18 cellular contexts compared by ENCODE assay signal in genomic region chr9:119094086-119094485, GRCh38.
DNase-seq lines count a peak whose midpoint lies in the region; ATAC-seq, FAIRE-seq and TF ChIP-seq lines count a peak whose summit lies in the region.
"Had no signal": no experiment of that assay in that cellular context is flagged by ENCODE, and none has a peak within 500 bp of the region (broad histone marks: within the 10 kb centered on the region; RNA-seq: fewer than 3 reads in every experiment).

No MANE protein-coding gene starts in this region.

- DNase-seq in GM23248 (peak; percentile 7), RCC 7860 (ENCODE audit: low spot score) (peak; percentile 63), right cardiac atrium (peak in 1 of 3 donors; percentile 25), renal cortical epithelial cell (ENCODE audit: low read depth) (peak; percentile 15), HepG2 (ENCODE audit: low spot score) (no peak), kidney (no peak)
- DNase-seq in activated CD4-positive, alpha-beta T cell treated with anti-CD3 and anti-CD28 coated beads for 4 hours = no peak
- DNase-seq: Caco-2; CD4-positive, alpha-beta T cell; GOT3; NCI-H1105 treated with DMSO at 0.1 percent for 48 hours; NCI-H1694; NCI-H510A; NCI-H774; RPMI8226 had no signal

- intact Hi-C loops in right cardiac atrium (cut with DNase I) (no loop called here), HepG2 (cut with micrococcal nuclease; ENCODE audit: unreplicated experiment) (no loop called here), kidney (cut with DNase I) (no loop called here)

- in situ Hi-C loops in GM23248 (cut with MboI) (no loop called here), HepG2 (cut with HindIII; ENCODE audit: extremely low pct_ligation_motif_present, low pct_unique_long_range_greater_than_20kb) (no loop called here)

- no peak for TF ChIP-seq RAD21 in HepG2 (CRISPR knock-in tag; IDR thresholded peaks at IDR 0.05)

- no peak for TF ChIP-seq POLR2A in HepG2 (IDR thresholded peaks at IDR 0.05; ENCODE audit: insufficient read depth in 1 of 2, low read depth in 2 of 2, low read length in 2 of 2)

- H2AFZ ChIP-seq in GM23248 (no peak overlapping the region), HepG2 (ENCODE audit: low read length) (no peak overlapping the region)

- no peaks in the 10 kb centered on the region for H3K4me1 ChIP-seq in GM23248 (ENCODE audit: insufficient read depth)
- H3K4me1 ChIP-seq in right cardiac atrium (ENCODE audit: control insufficient read depth, insufficient read depth, low read length) = peaks cover 3% of the 10 kb centered on the region
- H3K4me1 ChIP-seq in HepG2 (ENCODE audit: insufficient read depth, low read length) = no peaks in the 10 kb centered on the region
- H3K4me1 ChIP-seq in kidney (ENCODE audit: control insufficient read depth in 1 of 2, insufficient read depth in 1 of 2, low read depth in 1 of 2, low read length in 2 of 2) = no peaks in the 10 kb centered on the region
- H3K4me1 ChIP-seq: A549, Caco-2 had no signal

- no peaks in the 10 kb centered on the region for H3F3A ChIP-seq in GM23248 (ENCODE audit: insufficient read depth)

- no peak for TF ChIP-seq EP300 in HepG2 (IDR thresholded peaks at IDR 0.05; ENCODE audit: low read depth in 2 of 2, low read length in 2 of 2)
- TF ChIP-seq EP300 in HepG2 (CRISPR knock-in tag; IDR thresholded peaks at IDR 0.05; ENCODE audit: borderline replicate concordance) = no peak

- no peaks in the 10 kb centered on the region for H3K9me3 ChIP-seq in GM23248 (ENCODE audit: low read depth)
- H3K9me3 ChIP-seq in right cardiac atrium (ENCODE audit: control insufficient read depth, low read length) = no peaks in the 10 kb centered on the region
- H3K9me3 ChIP-seq in HepG2 (ENCODE audit: low read length) = peaks cover 55% of the 10 kb centered on the region
- H3K9me3 ChIP-seq in kidney (ENCODE audit: control insufficient read depth in 1 of 2, low read length in 2 of 2) = no peaks in the 10 kb centered on the region
- H3K9me3 ChIP-seq: A549, Caco-2 had no signal

- H4K20me1 ChIP-seq in GM23248 (ENCODE audit: insufficient read depth) (no peaks in the 10 kb centered on the region), HepG2 (ENCODE audit: insufficient read depth, low read length) (no peaks in the 10 kb centered on the region)

- H3K4me2 ChIP-seq in GM23248 (ENCODE audit: unreplicated experiment) = no peak overlapping the region
- H3K4me2 ChIP-seq in HepG2 (ENCODE audit: low read depth, low read length) = no peak overlapping the region
- H3K4me2 ChIP-seq: A549 had no signal

- BruUV-seq in HepG2 (replicated peaks; lab: Mats Ljungman, UMichigan) = no TSS peak

- peak; percentile 23 to 77 for ATAC-seq in right cardiac atrium
- ATAC-seq in HepG2 = no peak
- ATAC-seq: A549, HCT116 had no signal

- no peak overlapping the region for H3K4me3 ChIP-seq in GM23248
- no peak overlapping the region for H3K4me3 ChIP-seq in right cardiac atrium (ENCODE audit: low read length)
- no peak overlapping the region for H3K4me3 ChIP-seq in HepG2 (replicated peaks in 1 of 3; ENCODE audit: insufficient read depth in 1 of 3, low read depth in 2 of 3, low read length in 3 of 3)
- no peak overlapping the region for H3K4me3 ChIP-seq in kidney (ENCODE audit: low read length in 2 of 2)
- H3K4me3 ChIP-seq: A549 had no signal

- H3K9ac ChIP-seq in GM23248 (no peak overlapping the region), HepG2 (ENCODE audit: insufficient read depth, low read depth, low read length) (no peak overlapping the region), kidney (ENCODE audit: low read length in 2 of 2) (no peak overlapping the region)

- FAIRE-seq in RCC 7860 (lab: Jason Lieb, UNC) (peak; percentile 89), HepG2 (lab: Jason Lieb, UNC) (no peak), kidney (lab: Jason Lieb, UNC) (no peak)
- FAIRE-seq: A549, G401.6 had no signal

- TF ChIP-seq CTCF in HepG2 (CRISPR knock-in tag; IDR thresholded peaks at IDR 0.05) = no peak
- no peak for TF ChIP-seq CTCF in kidney (IDR thresholded peaks at IDR 0.05; ENCODE audit: borderline replicate concordance, extremely low read depth, insufficient read depth)

- no peaks in the 10 kb centered on the region for H3K27me3 ChIP-seq in GM23248 (replicated peaks; ENCODE audit: insufficient read depth)
- no peaks in the 10 kb centered on the region for H3K27me3 ChIP-seq in right cardiac atrium (ENCODE audit: control insufficient read depth, insufficient read depth)
- H3K27me3 ChIP-seq in HepG2 (ENCODE audit: control insufficient read depth in 1 of 2, insufficient read depth in 2 of 2, low read length in 2 of 2) = no peaks in the 10 kb centered on the region

- POLR2A ChIA-PET in HepG2 (lab: Yijun Ruan, JAX) = no interaction called here

- no peaks in the 10 kb centered on the region for H3K79me2 ChIP-seq in GM23248 (ENCODE audit: insufficient read depth)
- no peaks in the 10 kb centered on the region for H3K79me2 ChIP-seq in HepG2 (ENCODE audit: insufficient read depth, low read length)

- CTCF ChIA-PET in HepG2 (lab: Yijun Ruan, JAX; ENCODE audit: low intra/inter-chr PET ratio, low total read pairs) = no interaction called here

- H3K36me3 ChIP-seq in GM23248 (ENCODE audit: low read depth) (no peaks in the 10 kb centered on the region), HepG2 (replicated peaks in 1 of 2; ENCODE audit: control insufficient read depth in 1 of 2, insufficient read depth in 2 of 2, low read length in 2 of 2) (no peaks in the 10 kb centered on the region), kidney (ENCODE audit: control insufficient read depth in 1 of 2, insufficient read depth in 2 of 2, low read length in 2 of 2) (no peaks in the 10 kb centered on the region)

- H3K9me2 ChIP-seq in GM23248 (ENCODE audit: insufficient read depth) = no peaks in the 10 kb centered on the region

- H3K27ac ChIP-seq in GM23248 = no peak overlapping the region
- H3K27ac ChIP-seq in right cardiac atrium (ENCODE audit: low read length) = no peak overlapping the region
- H3K27ac ChIP-seq in HepG2 (ENCODE audit: extremely low read length, insufficient read depth, low read length) = no peak overlapping the region
- H3K27ac ChIP-seq in kidney (ENCODE audit: low read depth in 2 of 2, low read length in 2 of 2) = no peak overlapping the region
- H3K27ac ChIP-seq: A549 had no signal

TF ChIP-seq in HepG2, 621 proteins besides CTCF, POLR2A, EP300 and RAD21:
- no peak for TF ChIP-seq ZNF790 (CRISPR knock-in tag; IDR thresholded peaks at IDR 0.05; ENCODE audit: borderline replicate concordance)
- no peak for TF ChIP-seq SNAPC5 (CRISPR knock-in tag; IDR thresholded peaks at IDR 0.05; ENCODE audit: borderline replicate concordance)
- TF ChIP-seq FOXP1 (IDR thresholded peaks at IDR 0.05) = no peak
- no peak for TF ChIP-seq FOXP1 (CRISPR knock-in tag; IDR thresholded peaks at IDR 0.05)
- TF ChIP-seq NCOR1 (IDR thresholded peaks at IDR 0.05; ENCODE audit: borderline replicate concordance, low read length) = no peak

Comparison
In these comparisons a context has a peak if more than half of its experiments do, and no peak if none do; other contexts are left out.
1. DNase-seq: peak in GM23248 (single experiment), RCC 7860 (single experiment) and renal cortical epithelial cell (single experiment); none in HepG2 (single experiment), activated CD4-positive, alpha-beta T cell treated with anti-CD3 and anti-CD28 coated beads for 4 hours (0 of 2) and kidney (single experiment).